ENCODE assay signal across 8 cellular contexts in the genomic region with DNA sequence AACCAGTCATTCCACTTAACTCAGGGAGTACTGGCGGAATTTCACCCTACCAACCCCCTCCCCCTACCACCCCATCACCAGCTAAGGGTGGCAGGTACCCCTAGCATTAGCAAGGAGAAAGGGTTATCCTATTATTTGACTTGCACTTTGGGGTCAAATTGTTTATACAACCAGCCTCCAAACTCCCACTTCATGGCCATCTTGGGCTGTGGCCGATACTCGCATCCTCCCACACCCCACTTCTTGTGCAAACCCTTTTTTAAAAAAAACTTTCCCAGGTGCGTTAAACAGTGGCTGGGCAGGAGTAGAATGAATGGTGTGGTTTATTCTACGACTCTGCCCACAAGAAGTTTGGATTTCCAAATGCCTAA. TPM values are rescaled to one million over a fixed set of nuclear protein-coding genes. Genes with fewer than 3 reads are reported as not detected.
DNase-seq lines count a peak whose midpoint lies in the region; ATAC-seq and TF ChIP-seq lines count a peak whose summit lies in the region.

No MANE protein-coding gene starts in this region.

- no peaks in the 10 kb centered on the region for H3K27me3 Mint-ChIP-seq in activated naive CD8-positive, alpha-beta T cell treated with anti-CD3 and anti-CD28 coated beads, Interleukin-2, amount 50 U/mL, for 24 hours

- H3K4me3 ChIP-seq in lower lobe of right lung = peak overlapping the region; percentile 87
- H3K4me3 ChIP-seq in upper lobe of right lung = peak overlapping the region; percentile 40

- no peak for ATAC-seq in activated naive CD8-positive, alpha-beta T cell treated with anti-CD3 and anti-CD28 coated beads, Interleukin-2, amount 50 U/mL, for 24 hours
- peak in 1 of 2 donors; percentile 2 for ATAC-seq in lower lobe of right lung
- ATAC-seq in upper lobe of right lung = no peak
- no peak for ATAC-seq in GM18502 (IDR thresholded peaks at IDR 0.05; ENCODE audit: poor library complexity, unreplicated experiment)

- peak; percentile 50 for DNase-seq in activated naive CD4-positive, alpha-beta T cell treated with Interleukin-2 at 50 U/mL for 16 hours
- DNase-seq in activated naive CD4-positive, alpha-beta T cell treated with anti-CD3 and anti-CD28 coated beads, Interleukin-2, amount 50 U/mL, for 16 hours = no peak
- DNase-seq in activated naive CD8-positive, alpha-beta T cell treated with anti-CD3 and anti-CD28 coated beads, Interleukin-2, amount 50 U/mL, for 24 hours = no peak
- DNase-seq in lower lobe of right lung = no peak
- DNase-seq in upper lobe of right lung = no peak
- no peak for DNase-seq in DMS153 treated with DMSO at 0.1 percent for 48 hours (lab: John Stamatoyannopoulos, UW; ENCODE audit: unreplicated experiment)
- no peak for DNase-seq in NCI-H345 (lab: John Stamatoyannopoulos, UW)

- H3K36me3 Mint-ChIP-seq in activated naive CD8-positive, alpha-beta T cell treated with anti-CD3 and anti-CD28 coated beads, Interleukin-2, amount 50 U/mL, for 24 hours (ENCODE audit: low read depth) = peaks cover 57% of the 10 kb centered on the region

- peaks cover 41% of the 10 kb centered on the region for H3K4me1 ChIP-seq in lower lobe of right lung
- H3K4me1 ChIP-seq in upper lobe of right lung = peaks cover 17% of the 10 kb centered on the region

- H3K36me3 ChIP-seq in lower lobe of right lung = peaks cover 51% of the 10 kb centered on the region
- H3K36me3 ChIP-seq in upper lobe of right lung = peaks cover 37% of the 10 kb centered on the region

- peak overlapping the region; percentile 98 for H3K27ac Mint-ChIP-seq in activated naive CD8-positive, alpha-beta T cell treated with anti-CD3 and anti-CD28 coated beads, Interleukin-2, amount 50 U/mL, for 24 hours

- H3K4me3 Mint-ChIP-seq in activated naive CD8-positive, alpha-beta T cell treated with anti-CD3 and anti-CD28 coated beads, Interleukin-2, amount 50 U/mL, for 24 hours = peak overlapping the region; percentile 96

- H3K27ac ChIP-seq in lower lobe of right lung = peak overlapping the region; percentile 89
- peak overlapping the region; percentile 83 for H3K27ac ChIP-seq in upper lobe of right lung

- peaks cover 55% of the 10 kb centered on the region for H3K4me1 Mint-ChIP-seq in activated naive CD8-positive, alpha-beta T cell treated with anti-CD3 and anti-CD28 coated beads, Interleukin-2, amount 50 U/mL, for 24 hours

- intact Hi-C loops in lower lobe of right lung (cut with DNase I) (no loop called here), upper lobe of right lung (cut with DNase I) (no loop called here)

- no peaks in the 10 kb centered on the region for H3K9me3 ChIP-seq in lower lobe of right lung
- H3K9me3 ChIP-seq in upper lobe of right lung = no peaks in the 10 kb centered on the region

- no peaks in the 10 kb centered on the region for H3K9me3 Mint-ChIP-seq in activated naive CD8-positive, alpha-beta T cell treated with anti-CD3 and anti-CD28 coated beads, Interleukin-2, amount 50 U/mL, for 24 hours

- H3K27me3 ChIP-seq in lower lobe of right lung (ENCODE audit: low read depth) (no peaks in the 10 kb centered on the region), upper lobe of right lung (no peaks in the 10 kb centered on the region)

- no peak for TF ChIP-seq CTCF in lower lobe of right lung (IDR thresholded peaks at IDR 0.05)
- TF ChIP-seq CTCF in upper lobe of right lung (IDR thresholded peaks at IDR 0.05) = no peak

RNA-seq across cellular contexts. Expression of gene MRPL24, which starts 0.7 kb away (rescaled TPM):
- total RNA-seq in lower lobe of right lung = 43.7 TPM
- 41.8 TPM for total RNA-seq in upper lobe of right lung

RNA-seq across cellular contexts. Expression of gene HDGF, which starts 9.9 kb away (rescaled TPM):
- total RNA-seq in lower lobe of right lung (146 TPM), upper lobe of right lung (144 TPM)

RNA-seq across cellular contexts. Expression of gene ISG20L2, which starts 13.0 kb away (rescaled TPM):
- 22.6 TPM for total RNA-seq in lower lobe of right lung
- total RNA-seq in upper lobe of right lung = 28.3 TPM

RNA-seq across cellular contexts. Expression of gene METTL25B, which starts 13.3 kb away (rescaled TPM):
- 41.0 TPM for total RNA-seq in lower lobe of right lung
- 42.4 TPM for total RNA-seq in upper lobe of right lung

RNA-seq across cellular contexts. Expression of gene PRCC, which starts 25.7 kb away (rescaled TPM):
- total RNA-seq in lower lobe of right lung (51.9 TPM), upper lobe of right lung (48.5 TPM)
